In genomic region chr5:96316487-96316886, GRCh38 we compare ENCODE assay signal across 2 cellular contexts.
A peak's percentile ranks its signal among the peaks of the same experiment; 100 is the strongest.
TF ChIP-seq lines count a peak whose summit lies in the region.

No MANE protein-coding gene starts in this region.

TF ChIP-seq in H1, 55 proteins besides CTCF, POLR2A, EP300 and RAD21:
- no peak for TF ChIP-seq HDAC2 (IDR thresholded peaks at IDR 0.05; ENCODE audit: borderline replicate concordance in 1 of 2, low read depth in 2 of 2, low read length in 2 of 2)
- no peak for TF ChIP-seq JUND (IDR thresholded peaks at IDR 0.05; ENCODE audit: low read length)
- 0 out of 2 replicates have a peak, but pooled peaks have one; percentile 21 for TF ChIP-seq CEBPB (IDR thresholded peaks at IDR 0.05; ENCODE audit: low read depth, low read length)
- no peak for TF ChIP-seq SP1 (IDR thresholded peaks at IDR 0.05; ENCODE audit: low read depth, low read length)
TF ChIP-seq in H1: peak in this region for 1.

TF ChIP-seq in liver, 16 proteins besides CTCF, POLR2A, EP300 and RAD21:
- TF ChIP-seq JUND (IDR thresholded peaks at IDR 0.05): no peak
- TF ChIP-seq ATF3 (IDR thresholded peaks at IDR 0.05): peak; percentile 93
- no peak for TF ChIP-seq YY1 (IDR thresholded peaks at IDR 0.05)
- peak; percentile 35 for TF ChIP-seq SP1 (IDR thresholded peaks at IDR 0.05)
- TF ChIP-seq HNF4A (conservative IDR thresholded peaks at IDR 0.05): peak; percentile 89 to 96
- TF ChIP-seq RXRA (IDR thresholded peaks at IDR 0.05): peak; percentile 21 to 28
- no peak for TF ChIP-seq ZBTB33 (IDR thresholded peaks at IDR 0.05)
- TF ChIP-seq REST (IDR thresholded peaks at IDR 0.05): no peak
- TF ChIP-seq GABPA (IDR thresholded peaks at IDR 0.05 in 1 of 2, conservative IDR thresholded peaks at IDR 0.05 in 1 of 2): no peak
- TF ChIP-seq MAX (IDR thresholded peaks at IDR 0.05): no peak
- no peak for TF ChIP-seq NR2F2 (IDR thresholded peaks at IDR 0.05)
- TF ChIP-seq HNF4G (IDR thresholded peaks at IDR 0.05): peak; percentile 70
- TF ChIP-seq TAF1 (conservative IDR thresholded peaks at IDR 0.05): no peak
- TF ChIP-seq FOXA2 (IDR thresholded peaks at IDR 0.05): no peak
- TF ChIP-seq FOXA1 (IDR thresholded peaks at IDR 0.05): no peak
- TF ChIP-seq EGR1 (IDR thresholded peaks at IDR 0.05; ENCODE audit: low read depth in 2 of 2): no peak
